ENCODE assay signal across 10 cellular contexts in the genomic region with DNA sequence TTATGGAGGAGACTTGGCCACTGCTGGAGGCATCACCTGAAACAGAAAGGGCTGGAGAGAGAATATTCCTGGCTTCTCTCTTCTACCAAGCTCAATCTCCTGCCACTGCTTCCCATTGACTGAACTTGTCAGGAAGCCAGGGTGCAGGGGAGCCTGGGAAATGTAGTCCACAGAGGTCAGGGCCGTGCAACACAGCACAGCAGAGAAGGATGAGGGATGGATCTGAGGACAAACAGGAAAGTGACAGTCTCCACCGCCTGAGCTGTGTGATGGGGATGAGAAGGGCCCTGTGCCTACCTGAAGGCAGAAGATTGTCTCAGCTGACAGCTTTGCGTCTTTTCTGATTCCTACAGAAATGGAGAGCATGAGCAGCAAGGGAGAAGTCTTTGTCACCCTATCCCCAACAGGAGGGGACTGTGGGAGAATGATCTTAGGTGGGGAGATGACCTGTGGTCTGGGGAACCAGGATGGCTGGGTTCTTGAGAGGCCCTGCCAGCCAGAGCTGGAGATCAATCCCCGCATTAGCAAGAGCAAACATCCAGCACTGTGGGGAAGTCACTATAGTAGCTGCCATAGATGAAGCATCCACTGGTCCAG.
DNase-seq lines count a peak whose midpoint lies in the region; ATAC-seq and TF ChIP-seq lines count a peak whose summit lies in the region.
"Had no signal": no experiment of that assay in that cellular context is flagged by ENCODE, and none has a peak within 500 bp of the region (broad histone marks: within the 10 kb centered on the region; RNA-seq: fewer than 3 reads in every experiment).

No MANE protein-coding gene starts in this region.

- no peak for DNase-seq in activated CD4-positive, alpha-beta T cell treated with anti-CD3 and anti-CD28 coated beads, Interleukin-2, amount 10 ng/mL, durations not matched to agents 24 days and 14 days
- no peak for DNase-seq in activated CD4-positive, alpha-beta T cell treated with anti-CD3 and anti-CD28 coated beads, Interleukin-2, amount 50 U/mL, for 48 hours
- DNase-seq in SK-N-SH, result peak; percentile 72
- DNase-seq in left ventricle myocardium superior, result peak; percentile 70
- DNase-seq in thyroid gland, result peak; percentile 70 to 76
- DNase-seq in ureter (ENCODE audit: low spot score), result no peak
- DNase-seq in activated CD8-positive, alpha-beta memory T cell treated with anti-CD3 and anti-CD28 coated beads, Interleukin-2, amount 10 ng/mL, durations not matched to agents 7 days and 5 days, result no peak
- DNase-seq: CD8-positive, alpha-beta T cell had no signal

- no peak overlapping the region for H3K4me2 ChIP-seq in SK-N-SH

- no peaks in the 10 kb centered on the region for H3K36me3 Mint-ChIP-seq in activated CD4-positive, alpha-beta T cell treated with anti-CD3 and anti-CD28 coated beads, Interleukin-2, amount 10 ng/mL, durations not matched to agents 24 days and 14 days (ENCODE audit: low read depth)
- no peaks in the 10 kb centered on the region for H3K36me3 Mint-ChIP-seq in activated CD8-positive, alpha-beta memory T cell treated with anti-CD3 and anti-CD28 coated beads, Interleukin-2, amount 10 ng/mL, durations not matched to agents 7 days and 5 days
- H3K36me3 Mint-ChIP-seq: activated naive CD4-positive, alpha-beta T cell treated with anti-CD3 and anti-CD28 coated beads, Interleukin-2, amount 50 U/mL, for 24 hours; CD8-positive, alpha-beta T cell had no signal

- H3K27me3 ChIP-seq in SK-N-SH (ENCODE audit: insufficient read depth) (0 out of 2 replicates have a peak, but pooled peaks cover 6% of the 10 kb centered on the region), thyroid gland (no peaks in the 10 kb centered on the region)

- no peak overlapping the region for H3K4me3 Mint-ChIP-seq in activated CD4-positive, alpha-beta T cell treated with anti-CD3 and anti-CD28 coated beads, Interleukin-2, amount 10 ng/mL, durations not matched to agents 24 days and 14 days
- H3K4me3 Mint-ChIP-seq in activated CD8-positive, alpha-beta memory T cell treated with anti-CD3 and anti-CD28 coated beads, Interleukin-2, amount 10 ng/mL, durations not matched to agents 7 days and 5 days, result no peak overlapping the region
- H3K4me3 Mint-ChIP-seq: activated naive CD4-positive, alpha-beta T cell treated with anti-CD3 and anti-CD28 coated beads, Interleukin-2, amount 50 U/mL, for 24 hours; CD8-positive, alpha-beta T cell had no signal

- H2AFZ ChIP-seq in SK-N-SH (ENCODE audit: low read depth), result no peak overlapping the region

- H3K9ac ChIP-seq in SK-N-SH, result no peak overlapping the region

- no peaks in the 10 kb centered on the region for H4K20me1 ChIP-seq in SK-N-SH (ENCODE audit: insufficient read depth)

- H3K36me3 ChIP-seq in SK-N-SH (replicated peaks in 1 of 2; ENCODE audit: control insufficient read depth in 1 of 2, insufficient read depth in 2 of 2, low read length in 1 of 2), result no peaks in the 10 kb centered on the region
- no peaks in the 10 kb centered on the region for H3K36me3 ChIP-seq in thyroid gland

- H3K9me2 ChIP-seq in SK-N-SH, result no peaks in the 10 kb centered on the region

- POLR2A ChIA-PET in SK-N-SH (lab: Yijun Ruan, JAX), result interaction anchor here (1.1 kb wide), 1 partner anchor 20 kb away, joined by 3 read pairs; no protein-coding TSS in a partner anchor

- H3K27ac ChIP-seq in SK-N-SH (ENCODE audit: low read depth in 2 of 2, low read length in 1 of 2) (no peak overlapping the region), thyroid gland (no peak overlapping the region)

- H3K4me1 ChIP-seq in SK-N-SH (ENCODE audit: control insufficient read depth in 1 of 2, insufficient read depth in 2 of 2, low read depth in 1 of 2, low read length in 1 of 2) (peaks cover 0 to 3% of the 10 kb centered on the region in 2 experiments; a peak in 1 of 4 replicates), thyroid gland (peaks cover 14 to 32% of the 10 kb centered on the region in 2 donors)

- peaks cover 5% of the 10 kb centered on the region for H3K9me3 Mint-ChIP-seq in activated CD4-positive, alpha-beta T cell treated with anti-CD3 and anti-CD28 coated beads, Interleukin-2, amount 10 ng/mL, durations not matched to agents 24 days and 14 days
- H3K9me3 Mint-ChIP-seq in activated CD8-positive, alpha-beta memory T cell treated with anti-CD3 and anti-CD28 coated beads, Interleukin-2, amount 10 ng/mL, durations not matched to agents 7 days and 5 days (ENCODE audit: low read depth), result no peaks in the 10 kb centered on the region
- H3K9me3 Mint-ChIP-seq: activated naive CD4-positive, alpha-beta T cell treated with anti-CD3 and anti-CD28 coated beads, Interleukin-2, amount 50 U/mL, for 24 hours; CD8-positive, alpha-beta T cell had no signal

- no peaks in the 10 kb centered on the region for H3K9me3 ChIP-seq in SK-N-SH
- H3K9me3 ChIP-seq in thyroid gland, result no peaks in the 10 kb centered on the region

- TF ChIP-seq POLR2A in thyroid gland (IDR thresholded peaks at IDR 0.05), result no peak

- H3K79me2 ChIP-seq in SK-N-SH (ENCODE audit: insufficient read depth), result no peaks in the 10 kb centered on the region

- CTCF ChIA-PET in SK-N-SH (lab: Yijun Ruan, JAX), result interaction anchor here (1.0 to 1.1 kb wide), 2 partner anchors 9 to 20 kb away, joined by 3 read pairs; no protein-coding TSS in a partner anchor
- CTCF ChIA-PET in activated CD8-positive, alpha-beta memory T cell treated with anti-CD3 and anti-CD28 coated beads, Interleukin-2, amount 10 ng/mL, durations not matched to agents 7 days and 5 days (lab: Charles Lee), result interaction anchor here (1.9 kb wide), 1 partner anchor 172 kb away, joined by 8 read pairs; the partner anchor contains the start of gene RRBP1

- ATAC-seq in left ventricle myocardium superior, result peak; percentile 33
- ATAC-seq in activated CD8-positive, alpha-beta memory T cell treated with anti-CD3 and anti-CD28 coated beads, Interleukin-2, amount 10 ng/mL, durations not matched to agents 7 days and 5 days, result no peak
- no peak for ATAC-seq in HG03039 (IDR thresholded peaks at IDR 0.05; ENCODE audit: unreplicated experiment)
- ATAC-seq: CD8-positive, alpha-beta T cell had no signal

- no peak for TF ChIP-seq CTCF in SK-N-SH (IDR thresholded peaks at IDR 0.05)
- no peak for TF ChIP-seq CTCF in thyroid gland (IDR thresholded peaks at IDR 0.05)

- peaks cover 8% of the 10 kb centered on the region for H3K27me3 Mint-ChIP-seq in activated CD4-positive, alpha-beta T cell treated with anti-CD3 and anti-CD28 coated beads, Interleukin-2, amount 10 ng/mL, durations not matched to agents 24 days and 14 days
- peaks cover 17% of the 10 kb centered on the region for H3K27me3 Mint-ChIP-seq in activated CD8-positive, alpha-beta memory T cell treated with anti-CD3 and anti-CD28 coated beads, Interleukin-2, amount 10 ng/mL, durations not matched to agents 7 days and 5 days
- H3K27me3 Mint-ChIP-seq: activated naive CD4-positive, alpha-beta T cell treated with anti-CD3 and anti-CD28 coated beads, Interleukin-2, amount 50 U/mL, for 24 hours had no signal

- TF ChIP-seq RAD21 in SK-N-SH (IDR thresholded peaks at IDR 0.05; ENCODE audit: low read length), result no peak

- intact Hi-C loops in activated CD4-positive, alpha-beta T cell treated with anti-CD3 and anti-CD28 coated beads, Interleukin-2, amount 10 ng/mL, durations not matched to agents 24 days and 14 days (cut with micrococcal nuclease), result no loop called here
- intact Hi-C loops in left ventricle myocardium superior (cut with micrococcal nuclease), result no loop called here
- intact Hi-C loops in thyroid gland (cut with DNase I), result no loop called here

- H3K4me1 Mint-ChIP-seq in activated CD4-positive, alpha-beta T cell treated with anti-CD3 and anti-CD28 coated beads, Interleukin-2, amount 10 ng/mL, durations not matched to agents 24 days and 14 days, result peaks cover 17% of the 10 kb centered on the region
- H3K4me1 Mint-ChIP-seq in activated CD8-positive, alpha-beta memory T cell treated with anti-CD3 and anti-CD28 coated beads, Interleukin-2, amount 10 ng/mL, durations not matched to agents 7 days and 5 days, result peaks cover 36% of the 10 kb centered on the region
- H3K4me1 Mint-ChIP-seq: activated naive CD4-positive, alpha-beta T cell treated with anti-CD3 and anti-CD28 coated beads, Interleukin-2, amount 50 U/mL, for 24 hours had no signal

- WGBS in SK-N-SH (ENCODE audit: low lambda C conversion rate), result 37% methylated on average over 3 of the region's 4 CpGs
- WGBS in thyroid gland, 2 donors, result 64 to 66% methylated on average over 4 of the region's 4 CpGs

- no peak overlapping the region for H3K4me3 ChIP-seq in SK-N-SH (ENCODE audit: low read depth in 2 of 2, low read length in 1 of 2)
- no peak overlapping the region for H3K4me3 ChIP-seq in thyroid gland (replicated peaks in 1 of 3)

- peak overlapping the region; percentile 59 for H3K27ac Mint-ChIP-seq in activated CD4-positive, alpha-beta T cell treated with anti-CD3 and anti-CD28 coated beads, Interleukin-2, amount 10 ng/mL, durations not matched to agents 24 days and 14 days
- no peak overlapping the region for H3K27ac Mint-ChIP-seq in activated CD8-positive, alpha-beta memory T cell treated with anti-CD3 and anti-CD28 coated beads, Interleukin-2, amount 10 ng/mL, durations not matched to agents 7 days and 5 days
- H3K27ac Mint-ChIP-seq: activated naive CD4-positive, alpha-beta T cell treated with anti-CD3 and anti-CD28 coated beads, Interleukin-2, amount 50 U/mL, for 24 hours; CD8-positive, alpha-beta T cell had no signal

- TF ChIP-seq EP300 in SK-N-SH (IDR thresholded peaks at IDR 0.05; ENCODE audit: borderline replicate concordance in 1 of 2, low read depth in 1 of 2, low read length in 1 of 2), result no peak

- H3F3A ChIP-seq in SK-N-SH (replicated peaks; ENCODE audit: insufficient read depth), result peaks cover 6% of the 10 kb centered on the region

TF ChIP-seq in SK-N-SH, 30 proteins besides CTCF, POLR2A, EP300 and RAD21 (continues in another document):
- TF ChIP-seq SMC3 (IDR thresholded peaks at IDR 0.05; ENCODE audit: low read depth, low read length) (no peak), JUND (IDR thresholded peaks at IDR 0.05) (no peak), POLR2AphosphoS5 (IDR thresholded peaks at IDR 0.05; ENCODE audit: low read depth, low read length) (no peak), PBX3 (IDR thresholded peaks at IDR 0.05) (no peak), NFIC (IDR thresholded peaks at IDR 0.05; ENCODE audit: borderline replicate concordance) (peak; percentile 36; the same call in 1 of the 2 replicates), GABPA (IDR thresholded peaks at IDR 0.05; ENCODE audit: low read depth) (peak; percentile 36; the same call in 1 of the 2 replicates), RFX5 (IDR thresholded peaks at IDR 0.05; ENCODE audit: low read length) (no peak), FOSL2 (IDR thresholded peaks at IDR 0.05; ENCODE audit: borderline replicate concordance, low read depth) (no peak)

Comparison
In these comparisons a context has a peak if more than half of its experiments do, and no peak if none do; other contexts are left out.
1. DNase-seq: peak in SK-N-SH (single experiment), left ventricle myocardium superior (single experiment) and thyroid gland (2 of 2); none in activated CD4-positive, alpha-beta T cell treated with anti-CD3 and anti-CD28 coated beads, Interleukin-2, amount 10 ng/mL, durations not matched to agents 24 days and 14 days (single experiment), activated CD4-positive, alpha-beta T cell treated with anti-CD3 and anti-CD28 coated beads, Interleukin-2, amount 50 U/mL, for 48 hours (0 of 2), ureter (single experiment) and activated CD8-positive, alpha-beta memory T cell treated with anti-CD3 and anti-CD28 coated beads, Interleukin-2, amount 10 ng/mL, durations not matched to agents 7 days and 5 days (single experiment).